11 cellular contexts compared by ENCODE assay signal in genomic region chr13:49977992-49978391, GRCh38. TPM values are rescaled to one million over a fixed set of nuclear protein-coding genes. Genes with fewer than 3 reads are reported as not detected.
"Had no signal": no experiment of that assay in that cellular context is flagged by ENCODE, and none has a peak within 500 bp of the region (broad histone marks: within the 10 kb centered on the region; RNA-seq: fewer than 3 reads in every experiment).

No MANE protein-coding gene starts in this region.

- H3K27me3 ChIP-seq: body of pancreas, thyroid gland, vagina had no signal

- H3K27me3 Mint-ChIP-seq: activated naive CD4-positive, alpha-beta T cell treated with anti-CD3 and anti-CD28 coated beads, Interleukin-2, amount 50 U/mL, for 24 hours had no signal

- H3K9me3 Mint-ChIP-seq: activated naive CD4-positive, alpha-beta T cell treated with anti-CD3 and anti-CD28 coated beads, Interleukin-2, amount 50 U/mL, for 24 hours had no signal

- H3K27ac ChIP-seq: body of pancreas, thyroid gland, vagina, VCaP had no signal

- H3K9me3 ChIP-seq: body of pancreas, thyroid gland, vagina had no signal

- DNase-seq: activated CD4-positive, alpha-beta T cell treated with anti-CD3 and anti-CD28 coated beads for 4 hours; body of pancreas; dermis blood vessel endothelial cell; erythroblast; hippocampal formation; kidney glomerular epithelial cell; stimulated activated CD4-positive, alpha-beta T cell treated with anti-CD3 and anti-CD28 coated beads, Interleukin-15, amount 100 ng/mL, for 24 hours; thyroid gland had no signal

- H3K27ac Mint-ChIP-seq: activated naive CD4-positive, alpha-beta T cell treated with anti-CD3 and anti-CD28 coated beads, Interleukin-2, amount 50 U/mL, for 24 hours had no signal

- H3K36me3 Mint-ChIP-seq: activated naive CD4-positive, alpha-beta T cell treated with anti-CD3 and anti-CD28 coated beads, Interleukin-2, amount 50 U/mL, for 24 hours had no signal

- H3K4me1 ChIP-seq: thyroid gland, vagina had no signal

- H3K4me3 ChIP-seq: body of pancreas, thyroid gland, vagina had no signal

- H3K36me3 ChIP-seq: thyroid gland, vagina had no signal

- H3K4me3 Mint-ChIP-seq: activated naive CD4-positive, alpha-beta T cell treated with anti-CD3 and anti-CD28 coated beads, Interleukin-2, amount 50 U/mL, for 24 hours had no signal

- ATAC-seq: body of pancreas had no signal

RNA-seq across cellular contexts. Expression of gene KCNRG, which starts 37.3 kb away (rescaled TPM):
- total RNA-seq: vagina had no signal
